Comparison of ENCODE assay signal across 24 cellular contexts in genomic region chr18:58512161-58512581, GRCh38.
DNase-seq lines count a peak whose midpoint lies in the region; ATAC-seq and TF ChIP-seq lines count a peak whose summit lies in the region.
"Had no signal": no experiment of that assay in that cellular context is flagged by ENCODE, and none has a peak within 500 bp of the region (broad histone marks: within the 10 kb centered on the region; RNA-seq: fewer than 3 reads in every experiment).

No MANE protein-coding gene starts in this region.

- H2AFZ ChIP-seq in hepatocyte, result no peak overlapping the region

- no peak overlapping the region for H3K4me3 ChIP-seq in hepatocyte
- no peak overlapping the region for H3K4me3 ChIP-seq in effector memory CD4-positive, alpha-beta T cell (ENCODE audit: insufficient read depth, low read depth, low read length, poor library complexity, severe bottlenecking)
- H3K4me3 ChIP-seq: left lung, SK-N-MC, spleen had no signal

- no peaks in the 10 kb centered on the region for H3K27me3 ChIP-seq in hepatocyte
- no peaks in the 10 kb centered on the region for H3K27me3 ChIP-seq in effector memory CD4-positive, alpha-beta T cell (replicated peaks; ENCODE audit: control insufficient read depth, insufficient read depth, low read length, poor library complexity, severe bottlenecking)

- no peak overlapping the region for H3K4me3 Mint-ChIP-seq in stimulated activated naive CD8-positive, alpha-beta T cell treated with anti-CD3 and anti-CD28 coated beads, Interleukin-15, Interleukin-2, amounts not matched to agents 100 ng/mL and 50 ng/mL, for 24 hours
- no peak overlapping the region for H3K4me3 Mint-ChIP-seq in stimulated activated naive CD8-positive, alpha-beta T cell treated with anti-CD3 and anti-CD28 coated beads, Interleukin-15, amount 100 ng/mL, for 72 hours
- H3K4me3 Mint-ChIP-seq: activated CD4-positive, alpha-beta memory T cell treated with anti-CD3 and anti-CD28 coated beads for 36 hours had no signal

- TF ChIP-seq CTCF in hepatocyte (IDR thresholded peaks at IDR 0.05; ENCODE audit: poor library complexity), result no peak

- peaks cover 3% of the 10 kb centered on the region for H3K27me3 Mint-ChIP-seq in stimulated activated naive CD8-positive, alpha-beta T cell treated with anti-CD3 and anti-CD28 coated beads, Interleukin-15, Interleukin-2, amounts not matched to agents 100 ng/mL and 50 ng/mL, for 24 hours
- peaks cover 4% of the 10 kb centered on the region for H3K27me3 Mint-ChIP-seq in stimulated activated naive CD8-positive, alpha-beta T cell treated with anti-CD3 and anti-CD28 coated beads, Interleukin-15, amount 100 ng/mL, for 72 hours
- H3K27me3 Mint-ChIP-seq: activated CD4-positive, alpha-beta memory T cell treated with anti-CD3 and anti-CD28 coated beads for 36 hours had no signal

- no peak overlapping the region for H3K27ac ChIP-seq in hepatocyte
- H3K27ac ChIP-seq in effector memory CD4-positive, alpha-beta T cell (ENCODE audit: insufficient read depth, low read length, poor library complexity, severe bottlenecking), result no peak overlapping the region
- H3K27ac ChIP-seq: dorsolateral prefrontal cortex, KMS-11, left lung, SK-N-MC, spleen, VCaP had no signal

- H3K79me2 ChIP-seq in hepatocyte, result no peaks in the 10 kb centered on the region

- H3K4me1 ChIP-seq in hepatocyte (ENCODE audit: insufficient read depth), result no peaks in the 10 kb centered on the region
- H3K4me1 ChIP-seq in effector memory CD4-positive, alpha-beta T cell (ENCODE audit: control insufficient read depth, insufficient read depth, low read length, poor library complexity, severe bottlenecking), result no peaks in the 10 kb centered on the region
- H3K4me1 ChIP-seq: left lung, spleen had no signal

- no peak for ATAC-seq in stimulated activated naive CD8-positive, alpha-beta T cell treated with anti-CD3 and anti-CD28 coated beads, Interleukin-15, amount 100 ng/mL, for 72 hours
- ATAC-seq in HG02763 (IDR thresholded peaks at IDR 0.05; ENCODE audit: unreplicated experiment), result no peak
- ATAC-seq: left lung had no signal

- no peak for DNase-seq in stimulated activated naive CD8-positive, alpha-beta T cell treated with anti-CD3 and anti-CD28 coated beads, Interleukin-15, amount 100 ng/mL, for 72 hours
- peak; percentile 10 for DNase-seq in cerebellar cortex (ENCODE audit: low spot score)
- peak; percentile 73 for DNase-seq in iPS-NIHi7 (ENCODE audit: extremely low spot score)
- no peak for DNase-seq in hepatocyte (ENCODE audit: low spot score)
- no peak for DNase-seq in effector memory CD4-positive, alpha-beta T cell
- DNase-seq in NCI-H510A treated with DMSO at 0.1 percent for 48 hours (lab: John Stamatoyannopoulos, UW), result no peak
- DNase-seq: activated CD4-positive, alpha-beta memory T cell treated with anti-CD3 and anti-CD28 coated beads for 36 hours; activated T-cell treated with anti-CD3 and anti-CD28 coated beads for 4 hours; central memory CD4-positive, alpha-beta T cell; foreskin fibroblast; GOT3; hippocampal formation; left lung; MV-4-11; NCI-H187; NCI-H345; spleen; T-helper 2 cell had no signal

- no peaks in the 10 kb centered on the region for H3K9me3 Mint-ChIP-seq in stimulated activated naive CD8-positive, alpha-beta T cell treated with anti-CD3 and anti-CD28 coated beads, Interleukin-15, Interleukin-2, amounts not matched to agents 100 ng/mL and 50 ng/mL, for 24 hours
- no peaks in the 10 kb centered on the region for H3K9me3 Mint-ChIP-seq in stimulated activated naive CD8-positive, alpha-beta T cell treated with anti-CD3 and anti-CD28 coated beads, Interleukin-15, amount 100 ng/mL, for 72 hours
- H3K9me3 Mint-ChIP-seq: activated CD4-positive, alpha-beta memory T cell treated with anti-CD3 and anti-CD28 coated beads for 36 hours had no signal

- H3K9me3 ChIP-seq in hepatocyte (ENCODE audit: low read depth), result no peaks in the 10 kb centered on the region
- no peaks in the 10 kb centered on the region for H3K9me3 ChIP-seq in effector memory CD4-positive, alpha-beta T cell (ENCODE audit: control insufficient read depth, low read length)
- H3K9me3 ChIP-seq: left lung had no signal

- H3K4me1 Mint-ChIP-seq in stimulated activated naive CD8-positive, alpha-beta T cell treated with anti-CD3 and anti-CD28 coated beads, Interleukin-15, Interleukin-2, amounts not matched to agents 100 ng/mL and 50 ng/mL, for 24 hours (ENCODE audit: low read depth), result no peaks in the 10 kb centered on the region
- no peaks in the 10 kb centered on the region for H3K4me1 Mint-ChIP-seq in stimulated activated naive CD8-positive, alpha-beta T cell treated with anti-CD3 and anti-CD28 coated beads, Interleukin-15, amount 100 ng/mL, for 72 hours

- no peaks in the 10 kb centered on the region for H3K36me3 Mint-ChIP-seq in stimulated activated naive CD8-positive, alpha-beta T cell treated with anti-CD3 and anti-CD28 coated beads, Interleukin-15, Interleukin-2, amounts not matched to agents 100 ng/mL and 50 ng/mL, for 24 hours (ENCODE audit: low read depth)
- H3K36me3 Mint-ChIP-seq: activated CD4-positive, alpha-beta memory T cell treated with anti-CD3 and anti-CD28 coated beads for 36 hours had no signal

- no peaks in the 10 kb centered on the region for H4K20me1 ChIP-seq in hepatocyte (ENCODE audit: insufficient read depth, poor library complexity, severe bottlenecking)

- no peaks in the 10 kb centered on the region for H3K9me2 ChIP-seq in hepatocyte (replicated peaks; ENCODE audit: insufficient read depth)

- no peaks in the 10 kb centered on the region for H3K36me3 ChIP-seq in hepatocyte (replicated peaks; ENCODE audit: insufficient read depth, low read depth)
- H3K36me3 ChIP-seq in effector memory CD4-positive, alpha-beta T cell (ENCODE audit: control insufficient read depth, insufficient read depth, low read length), result no peaks in the 10 kb centered on the region
- H3K36me3 ChIP-seq: left lung, spleen had no signal

- 73% methylated on average over 5 of the region's 5 CpGs for WGBS in hepatocyte (ENCODE audit: low lambda C conversion rate, missing lambda C conversion rate)

- peak overlapping the region; percentile 63 for H3K27ac Mint-ChIP-seq in stimulated activated naive CD8-positive, alpha-beta T cell treated with anti-CD3 and anti-CD28 coated beads, Interleukin-15, Interleukin-2, amounts not matched to agents 100 ng/mL and 50 ng/mL, for 24 hours
- no peak overlapping the region for H3K27ac Mint-ChIP-seq in stimulated activated naive CD8-positive, alpha-beta T cell treated with anti-CD3 and anti-CD28 coated beads, Interleukin-15, amount 100 ng/mL, for 72 hours
- H3K27ac Mint-ChIP-seq: activated CD4-positive, alpha-beta memory T cell treated with anti-CD3 and anti-CD28 coated beads for 36 hours had no signal

- no peak overlapping the region for H3K4me2 ChIP-seq in hepatocyte
- H3K4me2 ChIP-seq: KMS-11 had no signal

Comparison
In these comparisons a context has a peak if more than half of its experiments do, and no peak if none do; other contexts are left out.
1. DNase-seq: peak in cerebellar cortex (single experiment) and iPS-NIHi7 (single experiment); none in stimulated activated naive CD8-positive, alpha-beta T cell treated with anti-CD3 and anti-CD28 coated beads, Interleukin-15, amount 100 ng/mL, for 72 hours (0 of 2), hepatocyte (single experiment), effector memory CD4-positive, alpha-beta T cell (0 of 3) and NCI-H510A treated with DMSO at 0.1 percent for 48 hours (single experiment).